ENCODE assay signal across 10 cellular contexts in genomic region chr3:58659051-58659675, GRCh38. TPM values are rescaled to one million over a fixed set of nuclear protein-coding genes. Genes with fewer than 3 reads are reported as not detected.
DNase-seq lines count a peak whose midpoint lies in the region; ATAC-seq, FAIRE-seq and TF ChIP-seq lines count a peak whose summit lies in the region.
"Had no signal": no experiment of that assay in that cellular context is flagged by ENCODE, and none has a peak within 500 bp of the region (broad histone marks: within the 10 kb centered on the region; RNA-seq: fewer than 3 reads in every experiment).

No MANE protein-coding gene starts in this region.

- POLR2A ChIA-PET in AG04449 (lab: Yijun Ruan, JAX), result no interaction called here
- POLR2A ChIA-PET in HepG2 (lab: Yijun Ruan, JAX), result no interaction called here

- peaks cover 9% of the 10 kb centered on the region for H3K27me3 Mint-ChIP-seq in chondrocyte (ENCODE audit: low read depth)

- ATAC-seq in HepG2 (peak; percentile 83), HG02981 (IDR thresholded peaks at IDR 0.05; ENCODE audit: unreplicated experiment) (no peak), HG02884 (IDR thresholded peaks at IDR 0.05; ENCODE audit: unreplicated experiment) (no peak)

- intact Hi-C loops in HepG2 (cut with micrococcal nuclease; ENCODE audit: unreplicated experiment), result loop anchor here (1.0 kb wide), 1 partner anchor 19 kb away; no protein-coding TSS in a partner anchor

- no peak overlapping the region for H3K4me2 ChIP-seq in HepG2 (ENCODE audit: low read depth, low read length)

- H3K27ac ChIP-seq in HepG2 (ENCODE audit: extremely low read length, insufficient read depth, low read length), result no peak overlapping the region

- peaks cover 0 to 33% of the 10 kb centered on the region in 2 experiments; a peak in 3 of 5 replicates for H3K27me3 ChIP-seq in HepG2 (ENCODE audit: control insufficient read depth in 1 of 2, insufficient read depth in 2 of 2, low read length in 2 of 2)

- in situ Hi-C loops in HepG2 (cut with HindIII; ENCODE audit: extremely low pct_ligation_motif_present, low pct_unique_long_range_greater_than_20kb), result no loop called here

- H3K4me1 Mint-ChIP-seq in chondrocyte (ENCODE audit: low read depth), result peaks cover 3% of the 10 kb centered on the region
- H3K4me1 Mint-ChIP-seq: activated naive CD4-positive, alpha-beta T cell treated with anti-CD3 and anti-CD28 coated beads, Interleukin-2, amount 10 ng/mL, durations not matched to agents 7 days and 5 days; mesothelial cell of epicardium had no signal

- peak; percentile 41 for TF ChIP-seq CTCF in AG04449 (IDR thresholded peaks at IDR 0.05; ENCODE audit: insufficient read depth, low read length, missing control alignments)
- TF ChIP-seq CTCF in chondrocyte (IDR thresholded peaks at IDR 0.05), result peak; percentile 75
- TF ChIP-seq CTCF in HepG2 (CRISPR knock-in tag; IDR thresholded peaks at IDR 0.05), result peak; percentile 58

- no peak for TF ChIP-seq RAD21 in HepG2 (CRISPR knock-in tag; IDR thresholded peaks at IDR 0.05)

- no peaks in the 10 kb centered on the region for H4K20me1 ChIP-seq in HepG2 (ENCODE audit: insufficient read depth, low read length)

- peak; percentile 74 for FAIRE-seq in HepG2 (lab: Jason Lieb, UNC)

- CTCF ChIA-PET in AG04449 (lab: Yijun Ruan, JAX), result interaction anchor here (0.7 to 9.2 kb wide), 4 partner anchors 18 to 91 kb away, joined by 3 to 63 read pairs (median 4); no protein-coding TSS in a partner anchor
- CTCF ChIA-PET in HepG2 (lab: Yijun Ruan, JAX; ENCODE audit: low intra/inter-chr PET ratio, low total read pairs), result interaction anchor here (1.4 kb wide), 1 partner anchor 19 kb away, joined by 3 read pairs; no protein-coding TSS in a partner anchor

- DNase-seq in AG04449 (ENCODE audit: low read depth, low spot score), result no peak
- peak; percentile 12 for DNase-seq in LHCN-M2 (ENCODE audit: low read depth)
- DNase-seq in chondrocyte (ENCODE audit: low spot score), result no peak
- peak; percentile 33 for DNase-seq in HepG2 (ENCODE audit: low spot score)
- no peak for DNase-seq in SK-N-DZ (ENCODE audit: low spot score)
- DNase-seq in activated gamma-delta T cell treated with Interleukin-2 at 50 U/mL for 16 hours, result no peak
- DNase-seq: activated naive CD4-positive, alpha-beta T cell treated with anti-CD3 and anti-CD28 coated beads, Interleukin-2, amount 10 ng/mL, durations not matched to agents 7 days and 5 days had no signal

- TF ChIP-seq EP300 in HepG2 (IDR thresholded peaks at IDR 0.05; ENCODE audit: low read depth in 2 of 2, low read length in 2 of 2) (no peak), HepG2 (CRISPR knock-in tag; IDR thresholded peaks at IDR 0.05; ENCODE audit: borderline replicate concordance) (no peak)

- no peak overlapping the region for H3K27ac Mint-ChIP-seq in chondrocyte (ENCODE audit: unreplicated experiment)
- H3K27ac Mint-ChIP-seq: activated naive CD4-positive, alpha-beta T cell treated with anti-CD3 and anti-CD28 coated beads, Interleukin-2, amount 10 ng/mL, durations not matched to agents 7 days and 5 days; mesothelial cell of epicardium had no signal

- WGBS in HepG2 (ENCODE audit: low lambda C conversion rate), result 33% methylated on average over 12 of the region's 15 CpGs

- H2AFZ ChIP-seq in HepG2 (ENCODE audit: low read length), result no peak overlapping the region

- H3K36me3 ChIP-seq in HepG2 (replicated peaks in 1 of 2; ENCODE audit: control insufficient read depth in 1 of 2, insufficient read depth in 2 of 2, low read length in 2 of 2), result no peaks in the 10 kb centered on the region

- no TSS peak for BruUV-seq in HepG2 (replicated peaks; lab: Mats Ljungman, UMichigan)

- no peak for TF ChIP-seq POLR2A in HepG2 (IDR thresholded peaks at IDR 0.05; ENCODE audit: insufficient read depth in 1 of 2, low read depth in 2 of 2, low read length in 2 of 2)

- no peaks in the 10 kb centered on the region for H3K4me1 ChIP-seq in HepG2 (ENCODE audit: insufficient read depth, low read length)

- no peaks in the 10 kb centered on the region for H3K36me3 Mint-ChIP-seq in chondrocyte (ENCODE audit: low read depth)
- H3K36me3 Mint-ChIP-seq: activated naive CD4-positive, alpha-beta T cell treated with anti-CD3 and anti-CD28 coated beads, Interleukin-2, amount 10 ng/mL, durations not matched to agents 7 days and 5 days; mesothelial cell of epicardium had no signal

- no peaks in the 10 kb centered on the region for H3K79me2 ChIP-seq in HepG2 (ENCODE audit: insufficient read depth, low read length)

- H3K9me3 ChIP-seq in HepG2 (ENCODE audit: low read length), result no peaks in the 10 kb centered on the region

- no peak overlapping the region for H3K9ac ChIP-seq in HepG2 (ENCODE audit: insufficient read depth, low read depth, low read length)

- H3K4me3 Mint-ChIP-seq in chondrocyte (ENCODE audit: unreplicated experiment), result no peak overlapping the region
- H3K4me3 Mint-ChIP-seq: activated naive CD4-positive, alpha-beta T cell treated with anti-CD3 and anti-CD28 coated beads, Interleukin-2, amount 10 ng/mL, durations not matched to agents 7 days and 5 days; mesothelial cell of epicardium had no signal

- no peaks in the 10 kb centered on the region for H3K9me3 Mint-ChIP-seq in chondrocyte (ENCODE audit: low read depth)
- H3K9me3 Mint-ChIP-seq: activated naive CD4-positive, alpha-beta T cell treated with anti-CD3 and anti-CD28 coated beads, Interleukin-2, amount 10 ng/mL, durations not matched to agents 7 days and 5 days; mesothelial cell of epicardium had no signal

- H3K4me3 ChIP-seq in AG04449 (ENCODE audit: low read depth, low read length) (no peak overlapping the region), HepG2 (replicated peaks in 1 of 3; ENCODE audit: insufficient read depth in 1 of 3, low read depth in 2 of 3, low read length in 3 of 3) (no peak overlapping the region)

TF ChIP-seq in HepG2, 621 proteins besides CTCF, POLR2A, EP300 and RAD21:
- TF ChIP-seq SMC3 (IDR thresholded peaks at IDR 0.05; ENCODE audit: low read length) (peak; percentile 30; the same call in 1 of the 2 replicates), HNF1B (CRISPR knock-in tag; IDR thresholded peaks at IDR 0.05) (peak; percentile 19; the same call in 1 of the 2 replicates), PLSCR1 (CRISPR knock-in tag; IDR thresholded peaks at IDR 0.05; ENCODE audit: borderline replicate concordance) (no peak), HNF4G (IDR thresholded peaks at IDR 0.05; ENCODE audit: borderline replicate concordance, low read depth, low read length) (no peak), HNF4G (CRISPR knock-in tag; IDR thresholded peaks at IDR 0.05; ENCODE audit: borderline replicate concordance, low read depth) (no peak), ZMYM4 (CRISPR knock-in tag; IDR thresholded peaks at IDR 0.05) (no peak), STAG1 (CRISPR knock-in tag; IDR thresholded peaks at IDR 0.05) (peak; percentile 36; the same call in 1 of the 2 replicates)
TF ChIP-seq in HepG2: peak in this region for 3.

RNA-seq across cellular contexts. Expression of gene FAM3D, which starts 7.4 kb away (rescaled TPM):
- total RNA-seq in LHCN-M2 (2014; rRNA removed) (not detected in 2 replicates), chondrocyte (not detected in 3 replicates), HepG2 (2016; rRNA removed; fragmentation: Illumina TruSeq; extraction: Trizol) (not detected in 2 replicates)
- polyA plus RNA-seq in LHCN-M2 (2012), result not detected
- not detected in 2 replicates for total RNA-seq in HepG2 (2016; cell fraction: cytosol; rRNA removed; fragmentation: Illumina TruSeq; extraction: Trizol; ENCODE audit: low read depth)
- total RNA-seq in HepG2 (2016; cell fraction: insoluble cytoplasmic fraction; rRNA removed; fragmentation: Illumina TruSeq; extraction: Trizol), result not detected in 2 replicates
- total RNA-seq in HepG2 (2016; cell fraction: membrane; rRNA removed; fragmentation: Illumina TruSeq; extraction: Trizol), result not detected in 2 replicates
- not detected in 2 replicates for total RNA-seq in HepG2 (2016; cell fraction: nucleus; rRNA removed; fragmentation: Illumina TruSeq; extraction: Trizol)
- not detected in 2 replicates for polyA plus RNA-seq in HepG2 (2011; rRNA removed)
- polyA plus RNA-seq in HepG2 (2011; cell fraction: cytosol; rRNA removed), result not detected in 2 replicates
- not detected in 2 replicates for polyA plus RNA-seq in HepG2 (2011; cell fraction: nucleus; rRNA removed)
- not detected in 2 replicates for polyA plus RNA-seq in HepG2 (2012)
- polyA plus RNA-seq in HepG2 (2016; cell fraction: cytosol; fragmentation: Illumina TruSeq; extraction: Trizol; ENCODE audit: low read depth), result not detected in 2 replicates
- polyA plus RNA-seq in HepG2 (2016; cell fraction: insoluble cytoplasmic fraction; fragmentation: Illumina TruSeq; extraction: Trizol; ENCODE audit: low read depth), result not detected in 2 replicates
- polyA plus RNA-seq in HepG2 (2016; cell fraction: membrane; fragmentation: Illumina TruSeq; extraction: Trizol; ENCODE audit: low read depth), result not detected in 2 replicates
- polyA plus RNA-seq in HepG2 (2016; cell fraction: nucleus; fragmentation: Illumina TruSeq; extraction: Trizol; ENCODE audit: insufficient read depth, low read depth), result not detected in 2 replicates
- polyA minus RNA-seq in HepG2 (2011; rRNA and poly(A)+ RNA removed; ENCODE audit: low replicate concordance), result not detected in 2 replicates
- not detected in 2 replicates for polyA minus RNA-seq in HepG2 (2011; cell fraction: cytosol; rRNA and poly(A)+ RNA removed)
- polyA minus RNA-seq in HepG2 (2011; cell fraction: nucleus; rRNA and poly(A)+ RNA removed), result not detected in 2 replicates
- polyA plus RNA-seq in SK-N-DZ (2014; cell fraction: cytosol; rRNA removed), result 0.56 TPM in 1 of 2 replicates, not detected in the other
- polyA plus RNA-seq in SK-N-DZ (2014; cell fraction: nucleus; rRNA removed), result not detected in 2 replicates

Comparison
In these comparisons a context has a peak if more than half of its experiments do, and no peak if none do; other contexts are left out.
1. DNase-seq: peak in LHCN-M2 (single experiment) and HepG2 (single experiment); none in AG04449 (single experiment), chondrocyte (single experiment), SK-N-DZ (single experiment) and activated gamma-delta T cell treated with Interleukin-2 at 50 U/mL for 16 hours (single experiment).
2. Peak in every context shown above with its lines, with median percentiles within 50 percentile points of each other: CTCF ChIP-seq.